Comparison of ENCODE assay signal across 14 cellular contexts in genomic region chr19:58330458-58330857, GRCh38.
A peak's percentile ranks its signal among the peaks of the same experiment; 100 is the strongest.
DNase-seq lines count a peak whose midpoint lies in the region; ATAC-seq and TF ChIP-seq lines count a peak whose summit lies in the region.
"Had no signal": no experiment of that assay in that cellular context is flagged by ENCODE, and none has a peak within 500 bp of the region (broad histone marks: within the 10 kb centered on the region; RNA-seq: fewer than 3 reads in every experiment).

No MANE protein-coding gene starts in this region.

- H3K9me3 Mint-ChIP-seq in nephron, result no peaks in the 10 kb centered on the region
- H3K9me3 Mint-ChIP-seq: CD14-positive monocyte had no signal

- no peak for ATAC-seq in HG02610 (IDR thresholded peaks at IDR 0.05; ENCODE audit: unreplicated experiment)
- ATAC-seq: GM12878, T-helper 17 cell had no signal

- TF ChIP-seq CTCF in fibroblast of mammary gland (conservative IDR thresholded peaks at IDR 0.05; ENCODE audit: control insufficient read depth, insufficient read depth, low read depth, low read length) (no peak), nephron (IDR thresholded peaks at IDR 0.05; ENCODE audit: unreplicated experiment in 3 of 3) (no peak)

- peak overlapping the region; percentile 7 to 77 (median 22) for H3K4me3 Mint-ChIP-seq in nephron
- H3K4me3 Mint-ChIP-seq: CD14-positive monocyte, T-helper 17 cell had no signal

- H3K4me3 ChIP-seq in fibroblast of mammary gland (ENCODE audit: control insufficient read depth, low read depth, low read length), result no peak overlapping the region
- H3K4me3 ChIP-seq: GM12878 had no signal

- peak overlapping the region in 2 of 3 experiments; percentile 34 to 41 for H3K27ac Mint-ChIP-seq in nephron
- H3K27ac Mint-ChIP-seq: T-helper 17 cell had no signal

- no peaks in the 10 kb centered on the region for H3K27me3 Mint-ChIP-seq in nephron (ENCODE audit: low read depth)
- H3K27me3 Mint-ChIP-seq: T-helper 17 cell had no signal

- peaks cover 7% of the 10 kb centered on the region for H3K36me3 Mint-ChIP-seq in nephron (ENCODE audit: low read depth)

- peaks cover 9% of the 10 kb centered on the region for H3K4me1 Mint-ChIP-seq in nephron

- DNase-seq in EH (ENCODE audit: low read depth) (peak; percentile 59), SW480 (ENCODE audit: low spot score) (peak; percentile 47), fibroblast of mammary gland (ENCODE audit: low read depth) (peak; percentile 88), HK-2 (ENCODE audit: unreplicated experiment) (no peak), COR-L47 (lab: John Stamatoyannopoulos, UW) (no peak)
- no peak for DNase-seq in stimulated activated CD4-positive, alpha-beta T cell treated with anti-CD3 and anti-CD28 coated beads, Interleukin-4, amount 100 ng/mL, for 1 hour
- DNase-seq: activated T-cell treated with anti-CD3 and anti-CD28 coated beads, Interleukin-2, amount 50 U/mL, for 48 hours; KG1; NCI-H524 treated with DMSO at 0.1 percent for 48 hours; T-helper 17 cell had no signal

Comparison
In these comparisons a context has a peak if more than half of its experiments do, and no peak if none do; other contexts are left out.
1. DNase-seq: peak in EH (single experiment), SW480 (single experiment) and fibroblast of mammary gland (single experiment); none in HK-2 (single experiment), COR-L47 (single experiment) and stimulated activated CD4-positive, alpha-beta T cell treated with anti-CD3 and anti-CD28 coated beads, Interleukin-4, amount 100 ng/mL, for 1 hour (single experiment).